ENCODE assay signal across 18 cellular contexts in the genomic region with DNA sequence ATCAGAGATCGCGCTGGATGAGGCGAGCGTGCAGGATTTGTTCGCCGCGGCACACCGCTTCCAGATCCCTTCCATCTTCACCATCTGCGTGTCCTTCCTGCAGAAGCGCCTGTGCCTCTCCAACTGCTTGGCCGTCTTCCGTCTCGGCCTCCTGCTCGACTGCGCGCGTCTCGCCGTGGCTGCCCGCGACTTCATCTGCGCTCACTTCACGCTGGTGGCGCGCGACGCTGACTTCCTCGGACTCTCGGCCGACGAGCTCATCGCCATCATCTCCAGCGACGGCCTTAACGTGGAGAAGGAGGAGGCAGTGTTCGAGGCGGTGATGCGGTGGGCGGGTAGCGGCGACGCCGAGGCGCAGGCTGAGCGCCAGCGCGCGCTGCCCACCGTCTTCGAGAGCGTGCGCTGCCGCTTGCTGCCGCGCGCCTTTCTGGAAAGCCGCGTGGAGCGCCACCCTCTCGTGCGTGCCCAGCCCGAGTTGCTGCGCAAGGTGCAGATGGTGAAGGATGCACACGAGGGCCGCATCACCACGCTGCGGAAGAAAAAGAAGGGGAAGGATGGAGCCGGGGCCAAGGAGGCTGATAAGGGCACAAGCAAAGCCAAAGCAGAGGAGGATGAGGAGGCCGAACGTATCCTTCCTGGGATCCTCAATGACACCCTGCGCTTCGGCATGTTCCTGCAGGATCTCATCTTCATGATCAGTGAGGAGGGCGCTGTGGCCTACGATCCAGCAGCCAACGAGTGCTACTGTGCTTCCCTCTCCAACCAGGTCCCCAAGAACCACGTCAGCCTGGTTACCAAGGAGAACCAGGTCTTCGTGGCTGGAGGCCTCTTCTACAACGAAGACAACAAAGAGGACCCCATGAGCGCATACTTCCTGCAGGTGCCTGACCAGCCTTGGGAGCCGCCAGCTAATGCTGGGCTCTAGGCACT. TPM values are rescaled to one million over a fixed set of nuclear protein-coding genes. Genes with fewer than 3 reads are reported as not detected.
A peak's percentile ranks its signal among the peaks of the same experiment; 100 is the strongest.
DNase-seq lines count a peak whose midpoint lies in the region; ATAC-seq and TF ChIP-seq lines count a peak whose summit lies in the region.
"Had no signal": no experiment of that assay in that cellular context is flagged by ENCODE, and none has a peak within 500 bp of the region (broad histone marks: within the 10 kb centered on the region; RNA-seq: fewer than 3 reads in every experiment).

No MANE protein-coding gene starts in this region.

- intact Hi-C loops in esophagus squamous epithelium (cut with DNase I), result no loop called here
- intact Hi-C loops in sigmoid colon (cut with DNase I), result no loop called here

- TF ChIP-seq CTCF in AG10803 (conservative IDR thresholded peaks at IDR 0.05; ENCODE audit: low read length), result no peak
- no peak for TF ChIP-seq CTCF in RWPE2 (IDR thresholded peaks at IDR 0.05; ENCODE audit: poor library complexity, severe bottlenecking)
- no peak for TF ChIP-seq CTCF in esophagus squamous epithelium (IDR thresholded peaks at IDR 0.05)
- no peak for TF ChIP-seq CTCF in sigmoid colon (IDR thresholded peaks at IDR 0.05)

- H3K4me1 ChIP-seq in RWPE2 (ENCODE audit: insufficient read depth, poor library complexity, severe bottlenecking) (peaks cover 4% of the 10 kb centered on the region), esophagus squamous epithelium (peaks cover 5 to 33% (median 20%) of the 10 kb centered on the region in 3 donors), sigmoid colon (peaks cover 0 to 34% (median 30%) of the 10 kb centered on the region in 4 donors)

- H3K36me3 ChIP-seq in RWPE2 (ENCODE audit: low read depth) (no peaks in the 10 kb centered on the region), esophagus squamous epithelium (no peaks in the 10 kb centered on the region), sigmoid colon (no peaks in the 10 kb centered on the region), H7 (replicated peaks; ENCODE audit: control insufficient read depth, insufficient read depth, low read length) (no peaks in the 10 kb centered on the region)
- H3K36me3 ChIP-seq: heart left ventricle had no signal

- 60 to 68% methylated on average over 21 to 41 of the region's 80 CpGs for WGBS in esophagus squamous epithelium, 2 donors
- 43 to 49% methylated on average over 80 of the region's 80 CpGs for WGBS in sigmoid colon, 2 donors

- TF ChIP-seq POLR2A in esophagus squamous epithelium (IDR thresholded peaks at IDR 0.05), result no peak
- no peak for TF ChIP-seq POLR2A in sigmoid colon (IDR thresholded peaks at IDR 0.05)

- H3K4me3 ChIP-seq in AG10803 (ENCODE audit: low read length) (peak overlapping the region; percentile 29), RWPE2 (ENCODE audit: severe bottlenecking) (no peak overlapping the region), esophagus squamous epithelium (peak overlapping the region in 3 of 4 donors; percentile 10 to 55 (median 19)), sigmoid colon (peak overlapping the region in 3 of 4 donors; percentile 23 to 36 (median 25)), H7 (ENCODE audit: insufficient read depth, low read depth, low read length) (no peak overlapping the region)
- H3K4me3 ChIP-seq: GM23248, lung had no signal

- H3K27me3 ChIP-seq in RWPE2 (ENCODE audit: insufficient read depth, poor library complexity, severe bottlenecking), result peaks cover 19% of the 10 kb centered on the region
- peaks cover 0 to 35% (median 0%) of the 10 kb centered on the region in 4 donors for H3K27me3 ChIP-seq in esophagus squamous epithelium
- peaks cover 0 to 9% (median 0%) of the 10 kb centered on the region in 3 donors for H3K27me3 ChIP-seq in sigmoid colon
- no peaks in the 10 kb centered on the region for H3K27me3 ChIP-seq in H7 (ENCODE audit: control insufficient read depth, insufficient read depth, low read length)

- H3K27ac ChIP-seq in RWPE2 (ENCODE audit: poor library complexity, severe bottlenecking), result no peak overlapping the region
- no peak overlapping the region for H3K27ac ChIP-seq in esophagus squamous epithelium
- no peak overlapping the region for H3K27ac ChIP-seq in sigmoid colon
- H3K27ac ChIP-seq: GM23248, HL-60 had no signal

- H3K9me3 ChIP-seq in RWPE2 (ENCODE audit: severe bottlenecking) (no peaks in the 10 kb centered on the region), esophagus squamous epithelium (no peaks in the 10 kb centered on the region), sigmoid colon (no peaks in the 10 kb centered on the region)
- H3K9me3 ChIP-seq: heart left ventricle had no signal

- no peak for ATAC-seq in RWPE2 (ENCODE audit: low read depth)
- no peak for ATAC-seq in HG03039 (IDR thresholded peaks at IDR 0.05; ENCODE audit: unreplicated experiment)

- DNase-seq in AG10803 (ENCODE audit: low read depth) (peak; percentile 22), RWPE2 (ENCODE audit: low spot score) (peak; percentile 42), esophagus squamous epithelium (lab: John Stamatoyannopoulos, UW) (no peak), sigmoid colon (peak; percentile 56), H7 (no peak), LoVo (ENCODE audit: low spot score) (no peak)
- DNase-seq: CD4-positive, alpha-beta T cell; endodermal cell; GDM1; GM23248; Kasumi-1; NCI-H2029; nucleus accumbens; SIG-M5 had no signal

- TF ChIP-seq EP300 in sigmoid colon (IDR thresholded peaks at IDR 0.05), result no peak

RNA-seq across cellular contexts. Expression of a gene that starts 0.8 kb away (rescaled TPM):
- total RNA-seq in esophagus squamous epithelium, result not detected
- total RNA-seq in sigmoid colon, result under 1 TPM in 1 of 4 donors, not detected in 3; under 0.01 TPM
- not detected for polyA plus RNA-seq in sigmoid colon
- not detected in 2 replicates for total RNA-seq in H7 (2014; rRNA removed; shearing (Covaris generic))
- total RNA-seq: CD4-positive, alpha-beta T cell; endodermal cell; GM23248; lung had no signal
- polyA plus RNA-seq: GM23248 had no signal

RNA-seq across cellular contexts. Expression of a gene that starts 16.4 kb away (rescaled TPM):
- total RNA-seq in esophagus squamous epithelium (not detected), sigmoid colon (not detected)
- polyA plus RNA-seq in sigmoid colon, result 1 to 10 TPM in 1 of 3 donors, under 1 TPM in 1, not detected in 1; 0.31 to 1.4 TPM
- not detected in 2 replicates for total RNA-seq in H7 (2014; rRNA removed; shearing (Covaris generic))
- total RNA-seq: CD4-positive, alpha-beta T cell; endodermal cell; GM23248 had no signal
- polyA plus RNA-seq: GM23248 had no signal

RNA-seq across cellular contexts. Expression of a gene that starts 32.7 kb away (rescaled TPM):
- total RNA-seq in esophagus squamous epithelium (10 to 100 TPM in 2 of 4 donors, 1 to 10 TPM in 2; 5.0 to 34.3 (median 10.3) TPM), sigmoid colon (10 to 100 TPM; 34.9 to 74.8 (median 56.9) TPM)
- polyA plus RNA-seq in sigmoid colon, result 10 to 100 TPM in 1 of 3 donors, 1 to 10 TPM in 2; 6.2 to 21.0 (median 9.5) TPM
- 5.1 and 8.0 TPM in 2 replicates for total RNA-seq in H7 (2014; rRNA removed; shearing (Covaris generic))

Comparison
In these comparisons a context has a peak if more than half of its experiments do, and no peak if none do; other contexts are left out.
1. DNase-seq: peak in AG10803 (single experiment), RWPE2 (single experiment) and sigmoid colon (single experiment); none in esophagus squamous epithelium (single experiment), H7 (single experiment) and LoVo (single experiment).
2. H3K4me3 ChIP-seq: peak in AG10803 (single experiment), esophagus squamous epithelium (3 of 4) and sigmoid colon (3 of 4); none in RWPE2 (single experiment) and H7 (single experiment).